ENCODE assay signal across 31 cellular contexts in the genomic region with DNA sequence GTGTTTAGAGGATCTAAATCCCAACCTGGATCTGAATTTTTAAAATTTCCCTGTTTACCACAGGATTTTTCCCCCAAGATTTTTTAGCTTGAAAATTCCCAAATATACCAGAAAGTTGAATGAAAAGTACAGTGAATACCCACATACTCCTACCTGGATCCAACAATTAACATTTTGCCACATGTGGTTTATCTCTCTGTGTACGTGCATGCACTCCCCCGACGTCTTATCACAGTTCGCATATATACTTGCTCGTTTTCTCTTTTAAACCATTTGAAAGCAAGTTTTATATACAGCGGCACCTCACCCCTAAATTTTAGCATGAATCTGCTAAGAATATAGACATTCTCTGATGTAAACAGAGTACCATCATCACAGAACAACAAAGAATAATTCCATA.
"Had no signal": no experiment of that assay in that cellular context is flagged by ENCODE, and none has a peak within 500 bp of the region (broad histone marks: within the 10 kb centered on the region; RNA-seq: fewer than 3 reads in every experiment).

No MANE protein-coding gene starts in this region.

- H3K27me3 ChIP-seq: neutrophil, ovary, right lobe of liver, sigmoid colon, suprapubic skin, thyroid gland, tibial nerve, upper lobe of left lung, vagina had no signal

- DNase-seq: naive B cell; naive thymus-derived CD8-positive, alpha-beta T cell; nucleus accumbens; ovary; posterior cingulate gyrus; psoas muscle; right cardiac atrium; right lobe of liver; sigmoid colon; small intestine; stimulated activated CD4-positive, alpha-beta T cell treated with anti-CD3 and anti-CD28 coated beads, Interleukin-15, amount 100 ng/mL, for 24 hours; stimulated activated CD4-positive, alpha-beta T cell treated with anti-CD3 and anti-CD28 coated beads, Interleukin-2, amount 100 ng/mL, for 24 hours; stimulated activated CD4-positive, alpha-beta T cell treated with anti-CD3 and anti-CD28 coated beads, Interleukin-2, amount 100 ng/mL, for 48 hours; stimulated activated CD4-positive, alpha-beta T cell treated with anti-CD3 and anti-CD28 coated beads, Interleukin-4, amount 100 ng/mL, for 24 hours; stimulated activated naive CD4-positive, alpha-beta T cell; stimulated activated naive CD8-positive, alpha-beta T cell treated with anti-CD3 and anti-CD28 coated beads, Interleukin-15, amount 100 ng/mL, for 72 hours; stimulated activated naive CD8-positive, alpha-beta T cell treated with anti-CD3 and anti-CD28 coated beads, Interleukin-15, Interleukin-2, amounts not matched to agents 100 U/mL and 50 U/mL, for 24 hours; substantia nigra; thyroid gland; trophoblast cell; upper lobe of left lung had no signal

- H3K9me3 Mint-ChIP-seq: naive B cell; naive thymus-derived CD8-positive, alpha-beta T cell; natural killer cell treated with Interleukin-12 subunit alpha and Interleukin-12 subunit beta and Interleukin-15 and Interleukin-18, amount 100 ng/mL, for 72 hours; stimulated activated memory B cell treated with anti-CD40 and anti-IgM and Interleukin-4, amounts not matched to agents 10 μg/mL and 1 μg/mL and 100 μg/mL, for 72 hours; stimulated activated naive CD8-positive, alpha-beta T cell treated with anti-CD3 and anti-CD28 coated beads, Interleukin-15, amount 100 ng/mL, for 72 hours had no signal

- FAIRE-seq: small intestine, urothelium cell line had no signal

- H3K4me3 ChIP-seq: ovary, psoas muscle, right lobe of liver, sigmoid colon, suprapubic skin, thoracic aorta, thyroid gland, tibial nerve, upper lobe of left lung, vagina had no signal

- H3K36me3 Mint-ChIP-seq: natural killer cell treated with Interleukin-12 subunit alpha and Interleukin-12 subunit beta and Interleukin-15 and Interleukin-18, amount 100 ng/mL, for 72 hours had no signal

- H3K4me1 Mint-ChIP-seq: naive B cell; stimulated activated memory B cell treated with anti-CD40 and anti-IgM and Interleukin-4, amounts not matched to agents 10 μg/mL and 1 μg/mL and 100 μg/mL, for 72 hours; stimulated activated naive CD8-positive, alpha-beta T cell treated with anti-CD3 and anti-CD28 coated beads, Interleukin-15, amount 100 ng/mL, for 72 hours had no signal

- H3K9me3 ChIP-seq: neutrophil, ovary, psoas muscle, right lobe of liver, sigmoid colon, suprapubic skin, thoracic aorta, thyroid gland, tibial nerve, upper lobe of left lung, vagina had no signal

- H3K4me1 ChIP-seq: parathyroid adenoma, right lobe of liver had no signal

- ATAC-seq: naive thymus-derived CD8-positive, alpha-beta T cell; natural killer cell treated with Interleukin-12 subunit alpha and Interleukin-12 subunit beta and Interleukin-15 and Interleukin-18, amount 100 ng/mL, for 72 hours; psoas muscle; right cardiac atrium; right lobe of liver; stimulated activated memory B cell treated with anti-CD40 and anti-IgM and Interleukin-4, amounts not matched to agents 10 μg/mL and 1 μg/mL and 100 μg/mL, for 72 hours; stimulated activated naive CD8-positive, alpha-beta T cell treated with anti-CD3 and anti-CD28 coated beads, Interleukin-15, amount 100 ng/mL, for 72 hours; stimulated activated naive CD8-positive, alpha-beta T cell treated with anti-CD3 and anti-CD28 coated beads, Interleukin-15, Interleukin-2, amounts not matched to agents 100 U/mL and 50 U/mL, for 24 hours had no signal

- H3K79me2 ChIP-seq: parathyroid adenoma had no signal

- H3K36me3 ChIP-seq: ovary, right lobe of liver, sigmoid colon, suprapubic skin, thoracic aorta, thyroid gland, tibial nerve, upper lobe of left lung, vagina had no signal

- H3K27ac Mint-ChIP-seq: natural killer cell treated with Interleukin-12 subunit alpha and Interleukin-12 subunit beta and Interleukin-15 and Interleukin-18, amount 100 ng/mL, for 72 hours; progenitor cell of endocrine pancreas; stimulated activated memory B cell treated with anti-CD40 and anti-IgM and Interleukin-4, amounts not matched to agents 10 μg/mL and 1 μg/mL and 100 μg/mL, for 72 hours; stimulated activated naive CD8-positive, alpha-beta T cell treated with anti-CD3 and anti-CD28 coated beads, Interleukin-15, amount 100 ng/mL, for 72 hours had no signal

- H3K27ac ChIP-seq: neutrophil, parathyroid adenoma, psoas muscle, right lobe of liver, sigmoid colon, suprapubic skin, thyroid gland, upper lobe of left lung, vagina had no signal

- H3K9ac ChIP-seq: parathyroid adenoma had no signal

- H3K4me3 Mint-ChIP-seq: naive B cell; naive thymus-derived CD8-positive, alpha-beta T cell; natural killer cell treated with Interleukin-12 subunit alpha and Interleukin-12 subunit beta and Interleukin-15 and Interleukin-18, amount 100 ng/mL, for 72 hours; stimulated activated memory B cell treated with anti-CD40 and anti-IgM and Interleukin-4, amounts not matched to agents 10 μg/mL and 1 μg/mL and 100 μg/mL, for 72 hours; stimulated activated naive CD8-positive, alpha-beta T cell treated with anti-CD3 and anti-CD28 coated beads, Interleukin-15, amount 100 ng/mL, for 72 hours had no signal

- H3K27me3 Mint-ChIP-seq: naive B cell; naive thymus-derived CD8-positive, alpha-beta T cell; natural killer cell treated with Interleukin-12 subunit alpha and Interleukin-12 subunit beta and Interleukin-15 and Interleukin-18, amount 100 ng/mL, for 72 hours; progenitor cell of endocrine pancreas; stimulated activated memory B cell treated with anti-CD40 and anti-IgM and Interleukin-4, amounts not matched to agents 10 μg/mL and 1 μg/mL and 100 μg/mL, for 72 hours; stimulated activated naive CD8-positive, alpha-beta T cell treated with anti-CD3 and anti-CD28 coated beads, Interleukin-15, amount 100 ng/mL, for 72 hours had no signal

- H2AFZ ChIP-seq: parathyroid adenoma had no signal
